22 cellular contexts compared by ENCODE assay signal in genomic region chr17:60138769-60139437, GRCh38. TPM values are rescaled to one million over a fixed set of nuclear protein-coding genes. Genes with fewer than 3 reads are reported as not detected.
DNase-seq lines count a peak whose midpoint lies in the region; ATAC-seq and TF ChIP-seq lines count a peak whose summit lies in the region.
"Had no signal": no experiment of that assay in that cellular context is flagged by ENCODE, and none has a peak within 500 bp of the region (broad histone marks: within the 10 kb centered on the region; RNA-seq: fewer than 3 reads in every experiment).

No MANE protein-coding gene starts in this region.

- peak overlapping the region; percentile 66 for H3K4me2 ChIP-seq in trophoblast cell (ENCODE audit: low read length)

- no peak overlapping the region for H2BK12ac ChIP-seq in trophoblast cell (ENCODE audit: low read length)

- no peak overlapping the region for H3K23ac ChIP-seq in trophoblast cell (ENCODE audit: low read length)

- H3K27ac Mint-ChIP-seq in activated T-helper 2 cell treated with anti-CD3 and anti-CD28 coated beads, Interferon-gamma antibody, Interleukin-2, Interleukin-4, amounts not matched to agents 10 μg/mL and 5 μg/mL and 100 μg/mL, durations not matched to agents 14 hours and 24 hours and 36 hours, result no peak overlapping the region
- H3K27ac Mint-ChIP-seq: activated B cell treated with CpG ODN at 0.5 μM for 24 hours; CD8-positive, alpha-beta T cell; stimulated activated naive CD8-positive, alpha-beta T cell treated with anti-CD3 and anti-CD28 coated beads, Interleukin-15, amount 100 ng/mL, for 72 hours had no signal

- TF ChIP-seq CTCF in WERI-Rb-1 (IDR thresholded peaks at IDR 0.05; ENCODE audit: low read depth, low read length), result no peak

- H4K8ac ChIP-seq in trophoblast cell (ENCODE audit: low read depth, low read length), result no peak overlapping the region

- WGBS in trophoblast cell (ENCODE audit: extremely low coverage, insufficient coverage, insufficient read length), result no CpG with 5 or more reads among the region's 48 CpGs

- H3K4me1 Mint-ChIP-seq in activated T-helper 2 cell treated with anti-CD3 and anti-CD28 coated beads, Interferon-gamma antibody, Interleukin-2, Interleukin-4, amounts not matched to agents 10 μg/mL and 5 μg/mL and 100 μg/mL, durations not matched to agents 14 hours and 24 hours and 36 hours (ENCODE audit: low read depth), result peaks cover 37% of the 10 kb centered on the region

- intact Hi-C loops in activated T-helper 2 cell treated with anti-CD3 and anti-CD28 coated beads, Interferon-gamma antibody, Interleukin-2, Interleukin-4, amounts not matched to agents 10 μg/mL and 5 μg/mL and 100 μg/mL, durations not matched to agents 14 hours and 24 hours and 36 hours (cut with micrococcal nuclease), result no loop called here

- H3K27ac ChIP-seq in WERI-Rb-1, result no peak overlapping the region
- no peak overlapping the region for H3K27ac ChIP-seq in trophoblast cell (ENCODE audit: low read depth, low read length)
- H3K27ac ChIP-seq: body of pancreas, ovary, Peyer's patch, tibial artery had no signal

- no peak overlapping the region for H3K4me3 Mint-ChIP-seq in activated T-helper 2 cell treated with anti-CD3 and anti-CD28 coated beads, Interferon-gamma antibody, Interleukin-2, Interleukin-4, amounts not matched to agents 10 μg/mL and 5 μg/mL and 100 μg/mL, durations not matched to agents 14 hours and 24 hours and 36 hours (ENCODE audit: low read depth)
- H3K4me3 Mint-ChIP-seq: activated B cell treated with CpG ODN at 0.5 μM for 24 hours; CD8-positive, alpha-beta T cell had no signal

- H3K36me3 ChIP-seq in ES-I3 (ENCODE audit: insufficient read depth, low read length), result no peaks in the 10 kb centered on the region
- H3K36me3 ChIP-seq in WERI-Rb-1, result no peaks in the 10 kb centered on the region
- no peaks in the 10 kb centered on the region for H3K36me3 ChIP-seq in iPS-15b (ENCODE audit: control insufficient read depth, insufficient read depth, low read length)
- H3K36me3 ChIP-seq in trophoblast cell (ENCODE audit: control insufficient read depth in 1 of 2, insufficient read depth in 2 of 2, low read length in 2 of 2), result no peaks in the 10 kb centered on the region
- H3K36me3 ChIP-seq: ovary, Peyer's patch, tibial artery had no signal

- no peak for ATAC-seq in HG03342 (IDR thresholded peaks at IDR 0.05; ENCODE audit: unreplicated experiment)
- ATAC-seq: stimulated activated naive CD8-positive, alpha-beta T cell treated with anti-CD3 and anti-CD28 coated beads, Interleukin-15, amount 100 ng/mL, for 72 hours had no signal

- peaks cover 4% of the 10 kb centered on the region for H3K79me1 ChIP-seq in trophoblast cell (ENCODE audit: low read length)

- H4K12ac ChIP-seq in trophoblast cell (ENCODE audit: low read depth, low read length), result no peak overlapping the region

- no peak overlapping the region for H4K91ac ChIP-seq in trophoblast cell (ENCODE audit: low read depth, low read length)

- no peaks in the 10 kb centered on the region for H3K9me3 Mint-ChIP-seq in activated T-helper 2 cell treated with anti-CD3 and anti-CD28 coated beads, Interferon-gamma antibody, Interleukin-2, Interleukin-4, amounts not matched to agents 10 μg/mL and 5 μg/mL and 100 μg/mL, durations not matched to agents 14 hours and 24 hours and 36 hours
- H3K9me3 Mint-ChIP-seq: activated B cell treated with CpG ODN at 0.5 μM for 24 hours; CD8-positive, alpha-beta T cell had no signal

- no peaks in the 10 kb centered on the region for H3K27me3 ChIP-seq in WERI-Rb-1 (ENCODE audit: insufficient read depth, low read depth, severe bottlenecking)
- peaks cover 79% of the 10 kb centered on the region for H3K27me3 ChIP-seq in iPS-15b (ENCODE audit: control insufficient read depth, insufficient read depth, low read length)
- peaks cover 32% of the 10 kb centered on the region for H3K27me3 ChIP-seq in trophoblast cell (ENCODE audit: insufficient read depth, low read length)
- H3K27me3 ChIP-seq: ovary had no signal

- H2AFZ ChIP-seq in trophoblast cell (ENCODE audit: insufficient read depth, low read length, poor library complexity), result no peak overlapping the region

- H3K18ac ChIP-seq in trophoblast cell (ENCODE audit: low read length), result no peak overlapping the region

- H3K14ac ChIP-seq in trophoblast cell (ENCODE audit: low read length), result no peak overlapping the region

- H3K36me3 Mint-ChIP-seq in activated T-helper 2 cell treated with anti-CD3 and anti-CD28 coated beads, Interferon-gamma antibody, Interleukin-2, Interleukin-4, amounts not matched to agents 10 μg/mL and 5 μg/mL and 100 μg/mL, durations not matched to agents 14 hours and 24 hours and 36 hours (ENCODE audit: low read depth), result no peaks in the 10 kb centered on the region
- H3K36me3 Mint-ChIP-seq: CD8-positive, alpha-beta T cell had no signal

- H3K4ac ChIP-seq in trophoblast cell (ENCODE audit: low read depth, low read length), result no peak overlapping the region

- DNase-seq in WERI-Rb-1 (peak; percentile 7), trophoblast cell (no peak), cerebellar cortex (ENCODE audit: low spot score) (no peak)
- DNase-seq in activated T-helper 2 cell treated with anti-CD3 and anti-CD28 coated beads, Interferon-gamma antibody, Interleukin-2, Interleukin-4, amounts not matched to agents 10 μg/mL and 5 μg/mL and 100 μg/mL, durations not matched to agents 14 hours and 24 hours and 36 hours (ENCODE audit: low spot score), result no peak
- no peak for DNase-seq in stimulated activated CD4-positive, alpha-beta T cell treated with anti-CD3 and anti-CD28 coated beads, Interleukin-4, amount 100 ng/mL, for 4 hours
- DNase-seq: GDM1, NCI-H1092, NCI-H187 treated with DMSO at 0.1 percent for 48 hours, NCI-H526 treated with DMSO at 0.1 percent for 48 hours, SIG-M5, SW 1271 had no signal

- H2AK5ac ChIP-seq in trophoblast cell (ENCODE audit: low read length), result no peak overlapping the region

- H3K9me3 ChIP-seq in ES-I3 (ENCODE audit: control insufficient read depth, insufficient read depth, low read length), result no peaks in the 10 kb centered on the region
- H3K9me3 ChIP-seq in WERI-Rb-1 (ENCODE audit: severe bottlenecking), result peaks cover 12% of the 10 kb centered on the region
- H3K9me3 ChIP-seq in iPS-15b (ENCODE audit: control insufficient read depth, insufficient read depth, low read length), result no peaks in the 10 kb centered on the region
- H3K9me3 ChIP-seq in trophoblast cell (ENCODE audit: insufficient read depth, low read depth, low read length), result peaks cover 9% of the 10 kb centered on the region
- H3K9me3 ChIP-seq: body of pancreas, ovary, Peyer's patch, tibial artery had no signal

- no peak overlapping the region for H2BK120ac ChIP-seq in trophoblast cell (ENCODE audit: insufficient read depth, low read length, poor library complexity)

- no peak overlapping the region for H3K4me3 ChIP-seq in WERI-Rb-1 (ENCODE audit: low read depth, low read length)
- peak overlapping the region; percentile 52 for H3K4me3 ChIP-seq in iPS-15b (ENCODE audit: low read depth, low read length)
- no peak overlapping the region for H3K4me3 ChIP-seq in trophoblast cell (ENCODE audit: low read depth, low read length)
- H3K4me3 ChIP-seq: body of pancreas, ovary, tibial artery had no signal

- H3K9ac ChIP-seq in ES-I3 (ENCODE audit: low read depth, low read length) (peak overlapping the region; percentile 27; the same call in 1 of the 2 replicates), iPS-15b (ENCODE audit: low read depth, low read length) (no peak overlapping the region), trophoblast cell (ENCODE audit: low read length) (no peak overlapping the region)

- peaks cover 1% of the 10 kb centered on the region for H3K79me2 ChIP-seq in trophoblast cell (ENCODE audit: control insufficient read depth, insufficient read depth, low read length, poor library complexity)

- H3K4me1 ChIP-seq in ES-I3 (ENCODE audit: insufficient read depth, low read length) (peaks cover 9% of the 10 kb centered on the region), iPS-15b (ENCODE audit: control insufficient read depth, insufficient read depth, low read length) (peaks cover 8% of the 10 kb centered on the region), trophoblast cell (ENCODE audit: control insufficient read depth in 1 of 2, insufficient read depth in 2 of 2, low read length in 2 of 2) (peaks cover 21 to 27% of the 10 kb centered on the region in 2 experiments)

- no peak overlapping the region for H2BK5ac ChIP-seq in trophoblast cell (ENCODE audit: low read depth, low read length, poor library complexity)

- peaks cover 60% of the 10 kb centered on the region for H3K27me3 Mint-ChIP-seq in activated T-helper 2 cell treated with anti-CD3 and anti-CD28 coated beads, Interferon-gamma antibody, Interleukin-2, Interleukin-4, amounts not matched to agents 10 μg/mL and 5 μg/mL and 100 μg/mL, durations not matched to agents 14 hours and 24 hours and 36 hours (ENCODE audit: low read depth)

RNA-seq across cellular contexts. Expression of gene CA4, which starts 10.9 kb away (rescaled TPM):
- polyA plus RNA-seq in trophoblast cell (2013), result 0.14 and 0.27 TPM in 2 replicates
- total RNA-seq in activated T-helper 2 cell treated with anti-CD3 and anti-CD28 coated beads, Interferon-gamma antibody, Interleukin-2, Interleukin-4, amounts not matched to agents 10 μg/mL and 5 μg/mL and 100 μg/mL, durations not matched to agents 14 hours and 24 hours and 36 hours, result not detected in 2 replicates
- total RNA-seq: activated B cell treated with CpG ODN at 0.5 μM for 24 hours; CD8-positive, alpha-beta T cell; myocyte had no signal
